ENCODE assay signal across 17 cellular contexts in genomic region chr2:10126627-10127026, GRCh38. TPM values are rescaled to one million over a fixed set of nuclear protein-coding genes. Genes with fewer than 3 reads are reported as not detected.
DNase-seq lines count a peak whose midpoint lies in the region; ATAC-seq and TF ChIP-seq lines count a peak whose summit lies in the region.
"Had no signal": no experiment of that assay in that cellular context is flagged by ENCODE, and none has a peak within 500 bp of the region (broad histone marks: within the 10 kb centered on the region; RNA-seq: fewer than 3 reads in every experiment).

No MANE protein-coding gene starts in this region.

- no peaks in the 10 kb centered on the region for H3K9me3 ChIP-seq in DOHH2 (ENCODE audit: control insufficient read depth, insufficient read depth, low read length)

- TF ChIP-seq CTCF in DOHH2 (IDR thresholded peaks at IDR 0.05; ENCODE audit: low read depth, low read length, poor library complexity, severe bottlenecking) (no peak), fibroblast of the aortic adventitia (IDR thresholded peaks at IDR 0.05; ENCODE audit: insufficient read depth, low read length) (no peak), Calu3 (IDR thresholded peaks at IDR 0.05; ENCODE audit: unreplicated experiment) (no peak)

- no peaks in the 10 kb centered on the region for H3K9me3 Mint-ChIP-seq in activated naive CD8-positive, alpha-beta T cell treated with anti-CD3 and anti-CD28 coated beads for 36 hours
- no peaks in the 10 kb centered on the region for H3K9me3 Mint-ChIP-seq in Calu3 (ENCODE audit: low read depth, unreplicated experiment)
- H3K9me3 Mint-ChIP-seq: CD4-positive, alpha-beta T cell; central memory CD8-positive, alpha-beta T cell had no signal

- H3K27ac ChIP-seq in DOHH2 (ENCODE audit: low read depth, low read length) = no peak overlapping the region

- ATAC-seq in GM19395 (IDR thresholded peaks at IDR 0.05; ENCODE audit: unreplicated experiment) = no peak
- ATAC-seq: activated CD4-positive, CD25-positive, alpha-beta regulatory T cell treated with anti-CD3 and anti-CD28 coated beads, Interleukin-2, amount 50 U/mL, for 24 hours had no signal

- intact Hi-C loops in Calu3 (cut with micrococcal nuclease; ENCODE audit: unreplicated experiment) = loop anchor here (5.0 kb wide), 1 partner anchor 281 kb away; no protein-coding TSS in a partner anchor

- peaks cover 65% of the 10 kb centered on the region for H3F3A ChIP-seq in DOHH2 (ENCODE audit: control insufficient read depth, insufficient read depth)

- peaks cover 51% of the 10 kb centered on the region for H3K4me1 ChIP-seq in DOHH2 (ENCODE audit: control insufficient read depth, low read length)

- H3K9me2 ChIP-seq in DOHH2 (replicated peaks; ENCODE audit: control insufficient read depth, low read length) = no peaks in the 10 kb centered on the region

- no peaks in the 10 kb centered on the region for H3K27me3 ChIP-seq in DOHH2 (ENCODE audit: control insufficient read depth, low read length)

- peaks cover 86% of the 10 kb centered on the region for H3K36me3 Mint-ChIP-seq in activated naive CD8-positive, alpha-beta T cell treated with anti-CD3 and anti-CD28 coated beads for 36 hours
- peaks cover 66% of the 10 kb centered on the region for H3K36me3 Mint-ChIP-seq in Calu3 (ENCODE audit: insufficient read depth, unreplicated experiment)

- peak overlapping the region; percentile 81 for H3K4me2 ChIP-seq in DOHH2 (ENCODE audit: low read length)

- peaks cover 43% of the 10 kb centered on the region for H4K20me1 ChIP-seq in DOHH2 (ENCODE audit: control insufficient read depth, insufficient read depth, low read depth, low read length)

- H3K4me1 Mint-ChIP-seq in activated naive CD8-positive, alpha-beta T cell treated with anti-CD3 and anti-CD28 coated beads for 36 hours = peaks cover 44% of the 10 kb centered on the region
- peaks cover 38% of the 10 kb centered on the region for H3K4me1 Mint-ChIP-seq in Calu3 (ENCODE audit: low read depth, unreplicated experiment)

- CTCF ChIA-PET in Calu3 (lab: Charles Lee) = interaction anchor here (1.0 to 3.9 kb wide), 3 partner anchors 54 to 309 kb away, joined by 9 to 35 read pairs (median 21); no protein-coding TSS in a partner anchor

- peak overlapping the region; percentile 23 for H3K4me3 ChIP-seq in DOHH2 (ENCODE audit: low read length)
- H3K4me3 ChIP-seq in fibroblast of the aortic adventitia (ENCODE audit: low read depth, low read length) = no peak overlapping the region

- peaks cover 14% of the 10 kb centered on the region for H3K27me3 Mint-ChIP-seq in activated naive CD8-positive, alpha-beta T cell treated with anti-CD3 and anti-CD28 coated beads for 36 hours
- H3K27me3 Mint-ChIP-seq in Calu3 (ENCODE audit: unreplicated experiment) = no peaks in the 10 kb centered on the region

- DNase-seq in NCI-H2029 (lab: John Stamatoyannopoulos, UW) (peak; percentile 47), fibroblast of the aortic adventitia (ENCODE audit: low read depth) (peak; percentile 92), Calu3 (no peak), OCI-M2 (lab: John Stamatoyannopoulos, UW; ENCODE audit: unreplicated experiment) (no peak), NCI-H526 (lab: John Stamatoyannopoulos, UW) (no peak)
- DNase-seq in activated naive CD8-positive, alpha-beta T cell treated with anti-CD3 and anti-CD28 coated beads for 36 hours = no peak
- DNase-seq: activated effector memory CD4-positive, alpha-beta T cell treated with Interleukin-2 at 50 U/mL for 16 hours; CD4-positive, alpha-beta T cell; MV-4-11; NCI-H524; SIG-M5; stimulated activated CD4-positive, alpha-beta T cell treated with anti-CD3 and anti-CD28 coated beads, Interleukin-12 subunit alpha, Interleukin-12 subunit beta, amount 100 ng/mL, for 4 hours had no signal

- H3K79me2 ChIP-seq in DOHH2 (ENCODE audit: control insufficient read depth, low read length) = peaks cover 79% of the 10 kb centered on the region

- BruUV-seq in Calu3 (replicated peaks; lab: Mats Ljungman, UMichigan) = no TSS peak

- H3K36me3 ChIP-seq in DOHH2 (ENCODE audit: control insufficient read depth, low read length) = peaks cover 95% of the 10 kb centered on the region

- peak overlapping the region; percentile 21 for H3K27ac Mint-ChIP-seq in activated naive CD8-positive, alpha-beta T cell treated with anti-CD3 and anti-CD28 coated beads for 36 hours
- no peak overlapping the region for H3K27ac Mint-ChIP-seq in Calu3 (ENCODE audit: unreplicated experiment)
- H3K27ac Mint-ChIP-seq: CD4-positive, alpha-beta T cell had no signal

- H3K4me3 Mint-ChIP-seq in activated naive CD8-positive, alpha-beta T cell treated with anti-CD3 and anti-CD28 coated beads for 36 hours = peak overlapping the region; percentile 25
- H3K4me3 Mint-ChIP-seq in Calu3 (ENCODE audit: low read depth, unreplicated experiment) = no peak overlapping the region
- H3K4me3 Mint-ChIP-seq: CD4-positive, alpha-beta T cell; central memory CD8-positive, alpha-beta T cell had no signal

RNA-seq across cellular contexts. Expression of gene RRM2, which starts 4.1 kb away (rescaled TPM):
- total RNA-seq in activated naive CD8-positive, alpha-beta T cell treated with anti-CD3 and anti-CD28 coated beads for 36 hours = 100 to 1,000 TPM; 414 to 424 TPM
- total RNA-seq in fibroblast of the aortic adventitia (ENCODE audit: low replicate concordance) = 3.3 and 91.4 TPM in 2 replicates
- total RNA-seq in Calu3 (2022) = 154 and 168 TPM in 2 replicates

RNA-seq across cellular contexts. Expression of gene CYS1, which starts 46.4 kb away (rescaled TPM):
- not detected for total RNA-seq in activated naive CD8-positive, alpha-beta T cell treated with anti-CD3 and anti-CD28 coated beads for 36 hours
- total RNA-seq in fibroblast of the aortic adventitia (ENCODE audit: low replicate concordance) = 3.2 and 7.0 TPM in 2 replicates
- 4.8 and 10.0 TPM in 2 replicates for total RNA-seq in Calu3 (2022)
- total RNA-seq: CD4-positive, alpha-beta T cell; lung microvascular endothelial cell had no signal

Comparison
In these comparisons a context has a peak if more than half of its experiments do, and no peak if none do; other contexts are left out.
1. DNase-seq: peak in NCI-H2029 (single experiment) and fibroblast of the aortic adventitia (single experiment); none in activated naive CD8-positive, alpha-beta T cell treated with anti-CD3 and anti-CD28 coated beads for 36 hours (single experiment), Calu3 (single experiment), OCI-M2 (single experiment) and NCI-H526 (0 of 2).